Comparison of ENCODE assay signal across 1 cellular context in the genomic region with DNA sequence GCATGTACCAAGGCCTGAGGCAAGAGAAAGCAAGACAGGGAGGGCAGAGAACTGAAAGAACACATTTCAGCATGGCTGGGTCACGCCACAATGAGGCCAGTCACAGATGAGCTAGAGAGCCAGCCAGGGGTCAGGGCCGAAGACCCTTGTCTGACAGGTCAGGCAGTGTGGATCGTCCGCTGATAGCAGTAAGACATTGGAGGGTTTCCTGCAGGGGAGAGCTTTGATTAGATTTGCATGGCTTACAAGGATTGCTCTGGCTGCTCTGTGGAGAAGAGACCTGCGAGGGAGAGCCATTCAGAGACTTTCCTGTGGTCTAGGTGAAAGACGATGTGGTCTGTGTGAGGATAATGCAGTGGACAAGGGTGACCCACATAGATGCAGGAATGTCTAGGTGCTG.
TF ChIP-seq lines count a peak whose summit lies in the region.

No MANE protein-coding gene starts in this region.

TF ChIP-seq in GM12878, 131 proteins besides CTCF, POLR2A, EP300 and RAD21 (continued from another document):
- TF ChIP-seq, protein P1, sequence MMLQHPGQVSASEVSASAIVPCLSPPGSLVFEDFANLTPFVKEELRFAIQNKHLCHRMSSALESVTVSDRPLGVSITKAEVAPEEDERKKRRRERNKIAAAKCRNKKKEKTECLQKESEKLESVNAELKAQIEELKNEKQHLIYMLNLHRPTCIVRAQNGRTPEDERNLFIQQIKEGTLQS (IDR thresholded peaks at IDR 0.05; ENCODE audit: borderline replicate concordance, extremely low read depth, low read depth, low read length), result no peak
